ENCODE assay signal across 19 cellular contexts in genomic region chr10:124458473-124458872, GRCh38. TPM values are rescaled to one million over a fixed set of nuclear protein-coding genes. Genes with fewer than 3 reads are reported as not detected.
A peak's percentile ranks its signal among the peaks of the same experiment; 100 is the strongest.
DNase-seq lines count a peak whose midpoint lies in the region; ATAC-seq, FAIRE-seq and TF ChIP-seq lines count a peak whose summit lies in the region.
"Had no signal": no experiment of that assay in that cellular context is flagged by ENCODE, and none has a peak within 500 bp of the region (broad histone marks: within the 10 kb centered on the region; RNA-seq: fewer than 3 reads in every experiment).

No MANE protein-coding gene starts in this region.

- H3K56ac ChIP-seq in H1 (replicated peaks; ENCODE audit: insufficient read length, low read depth, low read length), result no peak overlapping the region

- no peak overlapping the region for H3K27ac Mint-ChIP-seq in MCF 10A (ENCODE audit: low read depth, unreplicated experiment)
- H3K27ac Mint-ChIP-seq: CD8-positive, alpha-beta T cell; HFFc6; IgD-negative memory B cell had no signal

- H3K36me3 ChIP-seq in breast epithelium (no peaks in the 10 kb centered on the region), H1 (ENCODE audit: control insufficient read depth in 2 of 4, insufficient read depth in 4 of 4, low read length in 3 of 4) (no peaks in the 10 kb centered on the region), suprapubic skin (no peaks in the 10 kb centered on the region)
- H3K36me3 ChIP-seq: BLaER1 treated with 17β-estradiol and CSF1 and Interleukin-3, amounts not matched to agents 10 nM and 100 nM had no signal

- H3K9ac ChIP-seq in H1 (replicated peaks in 1 of 4; ENCODE audit: extremely low read depth in 1 of 4, low read depth in 3 of 4, low read length in 3 of 4), result no peak overlapping the region
- H3K9ac ChIP-seq: BLaER1 treated with 17β-estradiol and CSF1 and Interleukin-3, amounts not matched to agents 10 nM and 100 nM had no signal

- peak overlapping the region; percentile 47 for H4K91ac ChIP-seq in H1 (replicated peaks; ENCODE audit: insufficient read length, low read length)

- H3K4me2 ChIP-seq in H1 (ENCODE audit: insufficient read depth in 1 of 2, low read depth in 2 of 2, low read length in 2 of 2), result no peak overlapping the region
- H3K4me2 ChIP-seq: A549 had no signal

- FAIRE-seq in H1 (lab: Jason Lieb, UNC), result no peak
- FAIRE-seq: A549, H54, HepG2 had no signal

- DNase-seq in breast epithelium (ENCODE audit: low spot score in 2 of 2), result no peak
- no peak for DNase-seq in MCF 10A (ENCODE audit: unreplicated experiment)
- DNase-seq in H1 (ENCODE audit: low read depth in 1 of 2, low spot score in 2 of 2), result no peak
- DNase-seq in suprapubic skin (ENCODE audit: low spot score in 2 of 2), result no peak
- no peak for DNase-seq in stimulated activated CD4-positive, alpha-beta T cell treated with anti-CD3 and anti-CD28 coated beads, Interleukin-4, amount 100 ng/mL, for 4 hours
- DNase-seq: Calu3; CD8-positive, alpha-beta T cell; DMS79 treated with DMSO at 0.1 percent for 48 hours; GF-D8; HCEC 1CT; HFFc6 had no signal

- peaks cover 3% of the 10 kb centered on the region for H3K23me2 ChIP-seq in H1 (ENCODE audit: low read depth, low read length)

- no TSS peak for BruUV-seq in MCF 10A (replicated peaks; lab: Mats Ljungman, UMichigan)

- H4K8ac ChIP-seq in H1 (ENCODE audit: extremely low read depth, insufficient read depth, low read length), result no peak overlapping the region

- no peaks in the 10 kb centered on the region for H4K20me1 ChIP-seq in H1 (replicated peaks in 1 of 2; ENCODE audit: control insufficient read depth in 1 of 2, insufficient read depth in 2 of 2, low read length in 2 of 2)
- H4K20me1 ChIP-seq: BLaER1 treated with 17β-estradiol and CSF1 and Interleukin-3, amounts not matched to agents 10 nM and 100 nM had no signal

- peak overlapping the region; percentile 98 for H2BK15ac ChIP-seq in H1 (ENCODE audit: low read length)

- no peak overlapping the region for H3K14ac ChIP-seq in H1 (ENCODE audit: insufficient read length)

- CTCF ChIA-PET in MCF 10A (lab: Yijun Ruan, JAX), result no interaction called here
- CTCF ChIA-PET in H1 (lab: Charles Lee; ENCODE audit: partially characterized antibody), result interaction anchor here (0.8 to 1.6 kb wide), 2 partner anchors 13 to 15 kb away, joined by 4 to 5 read pairs; no protein-coding TSS in a partner anchor

- H3K27me3 Mint-ChIP-seq in MCF 10A (ENCODE audit: insufficient read depth, unreplicated experiment), result peaks cover 29% of the 10 kb centered on the region

- no peaks in the 10 kb centered on the region for H3K9me3 Mint-ChIP-seq in MCF 10A (ENCODE audit: unreplicated experiment)
- H3K9me3 Mint-ChIP-seq: CD8-positive, alpha-beta T cell; HFFc6; IgD-negative memory B cell had no signal

- TF ChIP-seq CTCF in breast epithelium (IDR thresholded peaks at IDR 0.05), result no peak
- no peak for TF ChIP-seq CTCF in MCF 10A (IDR thresholded peaks at IDR 0.05; ENCODE audit: unreplicated experiment)
- TF ChIP-seq CTCF in H1 (IDR thresholded peaks at IDR 0.05; ENCODE audit: control extremely low read depth in 1 of 3, insufficient read depth in 1 of 3, low read depth in 1 of 3, low read length in 3 of 3), result no peak
- no peak for TF ChIP-seq CTCF in suprapubic skin (IDR thresholded peaks at IDR 0.05)

- H3K4me3 Mint-ChIP-seq in MCF 10A (ENCODE audit: unreplicated experiment), result no peak overlapping the region
- H3K4me3 Mint-ChIP-seq: CD8-positive, alpha-beta T cell; HFFc6 had no signal

- no peaks in the 10 kb centered on the region for H3K36me3 Mint-ChIP-seq in MCF 10A (ENCODE audit: insufficient read depth, unreplicated experiment)
- H3K36me3 Mint-ChIP-seq: CD8-positive, alpha-beta T cell had no signal

- H3K79me2 ChIP-seq in H1 (ENCODE audit: control insufficient read depth in 1 of 2, insufficient read depth in 2 of 2, low read length in 2 of 2), result no peaks in the 10 kb centered on the region

- H3K4me3 ChIP-seq in breast epithelium (no peak overlapping the region), H1 (ENCODE audit: extremely low read depth in 1 of 4, insufficient read depth in 2 of 4, low read depth in 3 of 4, low read length in 4 of 4) (no peak overlapping the region), suprapubic skin (no peak overlapping the region)
- H3K4me3 ChIP-seq: A549; BLaER1 treated with 17β-estradiol and CSF1 and Interleukin-3, amounts not matched to agents 10 nM and 100 nM had no signal

- intact Hi-C loops in breast epithelium (cut with DNase I; ENCODE audit: low total_unique reads), result loop anchor here (10.0 kb wide), 1 partner anchor 1064 kb away; no protein-coding TSS in a partner anchor
- intact Hi-C loops in MCF 10A (cut with micrococcal nuclease), result no loop called here

- H2AK5ac ChIP-seq in H1 (ENCODE audit: low read depth, low read length), result peak overlapping the region; percentile 89; the same call in 1 of the 2 replicates

- H4K5ac ChIP-seq in H1 (ENCODE audit: insufficient read length, low read depth, low read length), result no peak overlapping the region

- peak overlapping the region; percentile 98 for H2BK12ac ChIP-seq in H1 (ENCODE audit: low read depth, low read length)

- H3K4ac ChIP-seq in H1 (replicated peaks; ENCODE audit: insufficient read length, low read depth, low read length), result no peak overlapping the region

- H2BK120ac ChIP-seq in H1 (replicated peaks; ENCODE audit: low read depth, low read length), result peak overlapping the region; percentile 5

- POLR2A ChIA-PET in MCF 10A (lab: Yijun Ruan, JAX) (no interaction called here), H1 (lab: Charles Lee; ENCODE audit: partially characterized antibody) (interaction anchor here (1.0 to 5.4 kb wide), 3 partner anchors 8 to 47 kb away, joined by 3 to 36 read pairs (median 6); partner anchors contain the start of gene NKX1-2)

- 0 out of 2 replicates have a peak overlapping the region, but pooled peaks have one; percentile 90 for H2BK20ac ChIP-seq in H1 (ENCODE audit: low read length)

- no peaks in the 10 kb centered on the region for H3K79me1 ChIP-seq in H1 (ENCODE audit: low read depth, low read length)

- no peaks in the 10 kb centered on the region for H3K9me3 ChIP-seq in breast epithelium
- H3K9me3 ChIP-seq in H1 (ENCODE audit: insufficient read depth in 2 of 2, low read depth in 1 of 2, low read length in 1 of 2), result no peaks in the 10 kb centered on the region
- no peaks in the 10 kb centered on the region for H3K9me3 ChIP-seq in suprapubic skin
- H3K9me3 ChIP-seq: A549; BLaER1 treated with 17β-estradiol and CSF1 and Interleukin-3, amounts not matched to agents 10 nM and 100 nM had no signal

- H3K4me1 ChIP-seq in breast epithelium (peaks cover 0 to 5% of the 10 kb centered on the region in 2 donors), H1 (replicated peaks in 1 of 4; ENCODE audit: control insufficient read depth in 3 of 4, insufficient read depth in 4 of 4, low read length in 3 of 4) (peaks cover 10 to 36% (median 24%) of the 10 kb centered on the region in 4 experiments; a peak in 6 of 7 replicates), suprapubic skin (peaks cover 15% of the 10 kb centered on the region)

- peak overlapping the region; percentile 68; the same call in 1 of the 2 replicates for H2BK5ac ChIP-seq in H1 (ENCODE audit: low read depth, low read length)

- no peak overlapping the region for H3K18ac ChIP-seq in H1 (ENCODE audit: extremely low read depth, low read length)

- WGBS in H1 (ENCODE audit: extremely low coverage in 1 of 2, insufficient coverage in 1 of 2, insufficient read length in 1 of 2, insufficient replicate concordance in 2 of 2, low coverage in 1 of 2, low lambda C conversion rate in 2 of 2, missing lambda C conversion rate in 1 of 2), 2 experiments, result 94% methylated on average over 4 of the region's 4 CpGs; no CpG with 5 or more reads in 1 of the 2 experiments
- WGBS in suprapubic skin, result 64% methylated on average over 4 of the region's 4 CpGs

- peak overlapping the region; percentile 82 for H3K27ac ChIP-seq in breast epithelium
- no peak overlapping the region for H3K27ac ChIP-seq in H1 (ENCODE audit: low read depth, low read length)
- peak overlapping the region; percentile 2 for H3K27ac ChIP-seq in suprapubic skin
- H3K27ac ChIP-seq: 22Rv1; A549; BLaER1 treated with 17β-estradiol and CSF1 and Interleukin-3, amounts not matched to agents 10 nM and 100 nM had no signal

- TF ChIP-seq POLR2A in breast epithelium (IDR thresholded peaks at IDR 0.05) (no peak), H1 (IDR thresholded peaks at IDR 0.05; ENCODE audit: control extremely low read depth in 1 of 2, low read depth in 2 of 2, low read length in 2 of 2) (no peak), suprapubic skin (IDR thresholded peaks at IDR 0.05) (no peak)

- H3K27me3 ChIP-seq in breast epithelium (no peaks in the 10 kb centered on the region), H1 (replicated peaks in 1 of 4; ENCODE audit: control insufficient read depth in 3 of 4, extremely low read depth in 1 of 4, insufficient read depth in 3 of 4, low read length in 3 of 4) (peaks cover 0 to 3% (median 0%) of the 10 kb centered on the region in 4 experiments; a peak in 2 of 7 replicates), suprapubic skin (peaks cover 19% of the 10 kb centered on the region)

- no peak overlapping the region for H2AFZ ChIP-seq in H1 (ENCODE audit: low read length)

- no peak for ATAC-seq in HG03135 (IDR thresholded peaks at IDR 0.05; ENCODE audit: unreplicated experiment)
- ATAC-seq in HG03354 (IDR thresholded peaks at IDR 0.05; ENCODE audit: poor library complexity, severe bottlenecking, unreplicated experiment), result no peak
- ATAC-seq: A549; CD8-positive, alpha-beta T cell; HepG2 had no signal

- TF ChIP-seq EP300 in H1 (IDR thresholded peaks at IDR 0.05; ENCODE audit: borderline replicate concordance in 1 of 2, low read depth in 2 of 2, low read length in 2 of 2) (no peak), suprapubic skin (IDR thresholded peaks at IDR 0.05) (no peak)

- no peak overlapping the region for H3K23ac ChIP-seq in H1 (ENCODE audit: insufficient read length)

- no peak for TF ChIP-seq RAD21 in H1 (IDR thresholded peaks at IDR 0.05 in 1 of 2, conservative IDR thresholded peaks at IDR 0.05 in 1 of 2; ENCODE audit: low read depth in 2 of 2, low read length in 2 of 2)

- peaks cover 6% of the 10 kb centered on the region for H3K4me1 Mint-ChIP-seq in MCF 10A (ENCODE audit: insufficient read depth, unreplicated experiment)

RNA-seq across cellular contexts. Expression of gene LHPP, which starts 3.1 kb away (rescaled TPM):
- total RNA-seq in breast epithelium (10 to 100 TPM; 13.1 to 19.6 (median 17.0) TPM), MCF 10A (2022) (3.5 and 3.7 TPM in 2 replicates), suprapubic skin (10 to 100 TPM; 14.4 to 22.6 (median 15.3) TPM)
- 26.0 and 27.5 TPM in 2 replicates for total RNA-seq in H1 (2021; fragmentation: NEBNext Ultra II Directional; extraction: Animal tissue kit (Norgen Biotek cat#: 25700))
- polyA plus RNA-seq in H1 (2011; rRNA removed), result 45.0 and 50.5 TPM in 2 replicates
- 39.2 TPM for polyA plus RNA-seq in H1 (2011; cell fraction: cytosol; rRNA removed)
- polyA plus RNA-seq in H1 (2011; cell fraction: nucleus; rRNA removed), result 40.4 TPM
- polyA plus RNA-seq in H1 (2012, experiment 1 of 2), result 20.9 to 42.0 TPM (median 37.2 TPM) in 4 replicates
- polyA plus RNA-seq in H1 (2012, experiment 2 of 2), result 36.6 TPM
- 18.9 TPM for polyA plus RNA-seq in H1 (2013, experiment 1 of 2)
- polyA plus RNA-seq in H1 (2013, experiment 2 of 2), result 18.9 TPM
- polyA minus RNA-seq in H1 (2011; rRNA and poly(A)+ RNA removed), result 19.6 and 21.2 TPM in 2 replicates
- polyA minus RNA-seq in H1 (2011; cell fraction: cytosol; rRNA and poly(A)+ RNA removed), result 10.4 TPM
- 24.9 TPM for polyA minus RNA-seq in H1 (2011; cell fraction: nucleus; rRNA and poly(A)+ RNA removed)

RNA-seq across cellular contexts. Expression of gene NKX1-2, which starts 8.6 kb away (rescaled TPM):
- total RNA-seq in breast epithelium, result under 1 TPM in 2 of 3 donors, not detected in 1; 0.33 to 0.73 TPM
- total RNA-seq in MCF 10A (2022), result 0.10 and 0.35 TPM in 2 replicates
- total RNA-seq in H1 (2021; fragmentation: NEBNext Ultra II Directional; extraction: Animal tissue kit (Norgen Biotek cat#: 25700)), result 33.9 and 34.9 TPM in 2 replicates
- polyA plus RNA-seq in H1 (2011; rRNA removed), result 11.5 and 12.7 TPM in 2 replicates
- polyA plus RNA-seq in H1 (2011; cell fraction: cytosol; rRNA removed), result 17.0 TPM
- 9.4 TPM for polyA plus RNA-seq in H1 (2011; cell fraction: nucleus; rRNA removed)
- 17.0 to 28.5 TPM (median 22.6 TPM) in 4 replicates for polyA plus RNA-seq in H1 (2012, experiment 1 of 2)
- polyA plus RNA-seq in H1 (2012, experiment 2 of 2), result 25.6 TPM
- polyA plus RNA-seq in H1 (2013, experiment 1 of 2), result 22.8 TPM
- polyA plus RNA-seq in H1 (2013, experiment 2 of 2), result 23.9 TPM
- 18.1 and 19.2 TPM in 2 replicates for polyA minus RNA-seq in H1 (2011; rRNA and poly(A)+ RNA removed)
- polyA minus RNA-seq in H1 (2011; cell fraction: cytosol; rRNA and poly(A)+ RNA removed), result 29.8 TPM
- 15.2 TPM for polyA minus RNA-seq in H1 (2011; cell fraction: nucleus; rRNA and poly(A)+ RNA removed)
- total RNA-seq in suprapubic skin, result 1 to 10 TPM in 2 of 4 donors, under 1 TPM in 2; 0.56 to 3.3 (median 1.0) TPM
- total RNA-seq: Calu3; CD8-positive, alpha-beta T cell; HepG2; HFFc6 had no signal
- polyA plus RNA-seq: HepG2, IgD-negative memory B cell had no signal

RNA-seq across cellular contexts. Expression of gene OAT, which starts 39.8 kb away (rescaled TPM):
- total RNA-seq in breast epithelium (100 to 1,000 TPM in 2 of 3 donors, 10 to 100 TPM in 1; 93.3 to 160 (median 115) TPM), MCF 10A (2022) (62.2 and 68.1 TPM in 2 replicates), suprapubic skin (100 to 1,000 TPM in 2 of 4 donors, 10 to 100 TPM in 2; 86.0 to 103 (median 95.1) TPM)
- total RNA-seq in H1 (2021; fragmentation: NEBNext Ultra II Directional; extraction: Animal tissue kit (Norgen Biotek cat#: 25700)), result 121 TPM in 2 replicates
- 40.3 and 67.8 TPM in 2 replicates for polyA plus RNA-seq in H1 (2011; rRNA removed)
- polyA plus RNA-seq in H1 (2011; cell fraction: cytosol; rRNA removed), result 78.9 TPM
- polyA plus RNA-seq in H1 (2011; cell fraction: nucleus; rRNA removed), result 33.9 TPM
- polyA plus RNA-seq in H1 (2012, experiment 1 of 2), result 69.7 to 96.8 TPM (median 81.5 TPM) in 4 replicates
- 10.6 TPM for polyA plus RNA-seq in H1 (2012, experiment 2 of 2)
- 57.5 TPM for polyA plus RNA-seq in H1 (2013, experiment 1 of 2)
- 54.5 TPM for polyA plus RNA-seq in H1 (2013, experiment 2 of 2)
- 65.2 and 99.5 TPM in 2 replicates for polyA minus RNA-seq in H1 (2011; rRNA and poly(A)+ RNA removed)
- 42.3 TPM for polyA minus RNA-seq in H1 (2011; cell fraction: cytosol; rRNA and poly(A)+ RNA removed)
- 33.1 TPM for polyA minus RNA-seq in H1 (2011; cell fraction: nucleus; rRNA and poly(A)+ RNA removed)
